In genomic region chr11:113789675-113790320, GRCh38 we compare ENCODE assay signal across 38 cellular contexts. TPM values are rescaled to one million over a fixed set of nuclear protein-coding genes. Genes with fewer than 3 reads are reported as not detected.
"Had no signal": no experiment of that assay in that cellular context is flagged by ENCODE, and none has a peak within 500 bp of the region (broad histone marks: within the 10 kb centered on the region; RNA-seq: fewer than 3 reads in every experiment).

No MANE protein-coding gene starts in this region.

- H3K4me3 ChIP-seq: ascending aorta, cardiac muscle cell, coronary artery, dorsolateral prefrontal cortex, gastrocnemius medialis, ovary, smooth muscle cell, stomach, thyroid gland, upper lobe of right lung had no signal

- H3K27me3 ChIP-seq: ascending aorta, cardiac muscle cell, dorsolateral prefrontal cortex, gastrocnemius medialis, ovary, thyroid gland, upper lobe of right lung had no signal

- H3K9me3 ChIP-seq: ascending aorta, gastrocnemius medialis, ovary, stomach, thyroid gland, upper lobe of right lung had no signal

- H3K27ac ChIP-seq: ascending aorta, cardiac muscle cell, coronary artery, dorsolateral prefrontal cortex, gastrocnemius medialis, ovary, stomach, thyroid gland, upper lobe of right lung, VCaP had no signal

- H3K9me3 Mint-ChIP-seq: activated CD4-positive, alpha-beta memory T cell treated with anti-CD3 and anti-CD28 coated beads for 36 hours; activated naive CD4-positive, alpha-beta T cell treated with anti-CD3 and anti-CD28 coated beads, Interleukin-2, amount 10 ng/mL, durations not matched to agents 7 days and 5 days; activated naive CD8-positive, alpha-beta T cell treated with anti-CD3 and anti-CD28 coated beads, Interleukin-2, amount 10 ng/mL, durations not matched to agents 7 days and 5 days; activated T-cell treated with anti-CD3 and anti-CD28 coated beads, Interleukin-2, amount 50 U/mL, for 24 hours; stimulated activated naive B cell treated with anti-CD40 and anti-IgM and Interleukin-4, amounts not matched to agents 10 μg/mL and 1 μg/mL and 100 μg/mL, for 72 hours; T-helper 1 cell treated with Interleukin-12 subunit alpha and Interleukin-12 subunit beta and Interleukin-4 antibody, amounts not matched to agents 30 μg/mL and 1 μg/mL, for 36 hours had no signal

- DNase-seq: activated CD4-positive, alpha-beta memory T cell treated with anti-CD3 and anti-CD28 coated beads for 36 hours; activated CD4-positive, alpha-beta T cell treated with anti-CD3 and anti-CD28 coated beads for 48 hours; activated CD8-positive, alpha-beta memory T cell treated with anti-CD3 and anti-CD28 coated beads, Interleukin-2, amount 50 U/mL, for 4 hours; activated gamma-delta T cell; activated naive CD4-positive, alpha-beta T cell treated with anti-CD3 and anti-CD28 coated beads, Interleukin-2, amount 10 ng/mL, durations not matched to agents 7 days and 5 days; activated naive CD8-positive, alpha-beta T cell treated with anti-CD3 and anti-CD28 coated beads, Interleukin-2, amount 10 ng/mL, durations not matched to agents 7 days and 5 days; activated T-cell treated with anti-CD3 and anti-CD28 coated beads, Interleukin-2, amount 50 U/mL, for 24 hours; cerebellar nuclear complex; dorsolateral prefrontal cortex; effector memory CD4-positive, alpha-beta T cell; erythroblast; gastrocnemius medialis; glutamatergic neuron; left cardiac atrium; mammary epithelial cell; midbrain; naive thymus-derived CD4-positive, alpha-beta T cell; ovary; stimulated activated CD4-positive, alpha-beta T cell treated with anti-CD3 and anti-CD28 coated beads, Interleukin-1b, Interleukin-23, amount 100 ng/mL, for 48 hours; stimulated activated CD4-positive, alpha-beta T cell treated with anti-CD3 and anti-CD28 coated beads, Interleukin-4, amount 100 ng/mL, for 4 hours; stimulated activated naive B cell treated with anti-CD40 and anti-IgM and Interleukin-4, amounts not matched to agents 10 μg/mL and 1 μg/mL and 100 μg/mL, for 72 hours; stomach; T-helper 9 cell; thyroid gland; upper lobe of right lung had no signal

- H3K27ac Mint-ChIP-seq: activated CD4-positive, alpha-beta memory T cell treated with anti-CD3 and anti-CD28 coated beads for 36 hours; activated naive CD4-positive, alpha-beta T cell treated with anti-CD3 and anti-CD28 coated beads, Interleukin-2, amount 10 ng/mL, durations not matched to agents 7 days and 5 days; activated naive CD8-positive, alpha-beta T cell treated with anti-CD3 and anti-CD28 coated beads, Interleukin-2, amount 10 ng/mL, durations not matched to agents 7 days and 5 days; activated T-cell treated with anti-CD3 and anti-CD28 coated beads, Interleukin-2, amount 50 U/mL, for 24 hours; brain; naive thymus-derived CD4-positive, alpha-beta T cell; progenitor cell of endocrine pancreas; stimulated activated naive B cell treated with anti-CD40 and anti-IgM and Interleukin-4, amounts not matched to agents 10 μg/mL and 1 μg/mL and 100 μg/mL, for 72 hours; T-helper 1 cell treated with Interleukin-12 subunit alpha and Interleukin-12 subunit beta and Interleukin-4 antibody, amounts not matched to agents 30 μg/mL and 1 μg/mL, for 36 hours had no signal

- H3K4me3 Mint-ChIP-seq: activated CD4-positive, alpha-beta memory T cell treated with anti-CD3 and anti-CD28 coated beads for 36 hours; activated naive CD4-positive, alpha-beta T cell treated with anti-CD3 and anti-CD28 coated beads, Interleukin-2, amount 10 ng/mL, durations not matched to agents 7 days and 5 days; activated naive CD8-positive, alpha-beta T cell treated with anti-CD3 and anti-CD28 coated beads, Interleukin-2, amount 10 ng/mL, durations not matched to agents 7 days and 5 days; activated T-cell treated with anti-CD3 and anti-CD28 coated beads, Interleukin-2, amount 50 U/mL, for 24 hours; brain; naive thymus-derived CD4-positive, alpha-beta T cell; stimulated activated naive B cell treated with anti-CD40 and anti-IgM and Interleukin-4, amounts not matched to agents 10 μg/mL and 1 μg/mL and 100 μg/mL, for 72 hours; T-helper 1 cell treated with Interleukin-12 subunit alpha and Interleukin-12 subunit beta and Interleukin-4 antibody, amounts not matched to agents 30 μg/mL and 1 μg/mL, for 36 hours had no signal

- H3K4me2 ChIP-seq: smooth muscle cell had no signal

- H3K36me3 Mint-ChIP-seq: activated CD4-positive, alpha-beta memory T cell treated with anti-CD3 and anti-CD28 coated beads for 36 hours; activated naive CD4-positive, alpha-beta T cell treated with anti-CD3 and anti-CD28 coated beads, Interleukin-2, amount 10 ng/mL, durations not matched to agents 7 days and 5 days; activated naive CD8-positive, alpha-beta T cell treated with anti-CD3 and anti-CD28 coated beads, Interleukin-2, amount 10 ng/mL, durations not matched to agents 7 days and 5 days; brain; naive thymus-derived CD4-positive, alpha-beta T cell had no signal

- H3K36me3 ChIP-seq: ascending aorta, cardiac muscle cell, gastrocnemius medialis, ovary, stomach, thyroid gland, upper lobe of right lung had no signal

- ATAC-seq: activated CD4-positive, CD25-positive, alpha-beta regulatory T cell treated with anti-CD3 and anti-CD28 coated beads, Interleukin-2, amount 50 U/mL, for 24 hours; gastrocnemius medialis; left cardiac atrium; naive thymus-derived CD4-positive, alpha-beta T cell; stimulated activated naive B cell treated with anti-CD40 and anti-IgM and Interleukin-4, amounts not matched to agents 10 μg/mL and 1 μg/mL and 100 μg/mL, for 72 hours; upper lobe of right lung had no signal

- H3K4me1 Mint-ChIP-seq: activated naive CD4-positive, alpha-beta T cell treated with anti-CD3 and anti-CD28 coated beads, Interleukin-2, amount 10 ng/mL, durations not matched to agents 7 days and 5 days; activated naive CD8-positive, alpha-beta T cell treated with anti-CD3 and anti-CD28 coated beads, Interleukin-2, amount 10 ng/mL, durations not matched to agents 7 days and 5 days; brain; naive thymus-derived CD4-positive, alpha-beta T cell; stimulated activated naive B cell treated with anti-CD40 and anti-IgM and Interleukin-4, amounts not matched to agents 10 μg/mL and 1 μg/mL and 100 μg/mL, for 72 hours had no signal

- H3K4me1 ChIP-seq: ascending aorta, gastrocnemius medialis, stomach, thyroid gland, upper lobe of right lung had no signal

RNA-seq across cellular contexts. Expression of gene CLDN25, which starts 10.2 kb away (rescaled TPM):
- total RNA-seq: activated CD4-positive, alpha-beta memory T cell treated with anti-CD3 and anti-CD28 coated beads for 36 hours; activated CD8-positive, alpha-beta memory T cell treated with anti-CD3 and anti-CD28 coated beads for 36 hours; activated naive CD8-positive, alpha-beta T cell treated with anti-CD3 and anti-CD28 coated beads, Interleukin-2, amount 10 ng/mL, durations not matched to agents 7 days and 5 days; ascending aorta; cardiac muscle cell; dorsolateral prefrontal cortex; gastrocnemius medialis; left cardiac atrium; liver; mammary epithelial cell; naive thymus-derived CD4-positive, alpha-beta T cell; ovary; progenitor cell of endocrine pancreas; renal cortical epithelial cell; smooth muscle cell; stomach; thyroid gland; upper lobe of right lung had no signal
- polyA plus RNA-seq: cardiac muscle cell; keratinocyte; liver; mammary epithelial cell; naive thymus-derived CD4-positive, alpha-beta T cell; ovary; smooth muscle cell; stomach had no signal
